In the genomic region with DNA sequence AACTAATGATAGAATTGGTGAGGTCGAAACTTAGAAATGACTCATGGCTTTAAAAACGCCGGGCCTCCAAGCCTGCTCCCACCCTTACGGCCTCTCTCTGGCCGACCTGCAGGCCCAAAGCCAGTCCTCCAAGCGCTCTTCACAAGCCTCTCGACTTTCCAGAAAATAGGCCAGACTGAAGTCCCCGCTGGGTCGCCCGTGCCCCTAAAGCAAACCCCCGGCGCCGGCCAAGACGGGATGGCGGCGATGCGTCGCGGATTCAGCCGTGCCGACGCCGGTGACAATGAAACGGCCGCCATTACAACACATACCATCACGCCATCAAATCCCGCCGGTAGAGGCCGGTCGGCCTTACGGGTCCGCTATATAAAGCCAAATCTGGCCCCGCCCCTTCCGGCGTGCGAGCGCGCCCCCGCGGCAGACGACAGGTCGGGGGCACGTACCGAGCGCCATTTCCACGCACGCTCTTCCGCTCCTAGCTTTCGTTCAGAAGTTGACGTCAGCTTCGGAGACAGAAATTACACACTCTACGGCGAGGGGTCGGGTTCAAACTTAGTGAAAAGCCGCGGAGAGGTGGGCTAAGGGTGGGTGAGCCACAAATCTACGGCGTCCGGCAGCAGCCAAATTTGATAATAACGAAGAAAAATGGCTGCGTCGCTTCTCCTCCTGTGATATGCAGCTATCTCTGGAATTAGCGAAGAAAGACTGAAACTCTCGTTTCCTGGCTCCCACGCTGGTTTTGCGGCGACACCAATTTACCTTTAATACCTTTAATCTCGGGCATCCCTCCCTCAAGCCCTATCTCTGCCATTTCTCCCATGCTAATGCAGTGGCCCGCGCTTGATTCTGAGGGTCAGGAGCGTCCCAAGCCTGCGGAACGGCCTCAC, we compare ENCODE assay signal across 8 cellular contexts. TPM values are rescaled to one million over a fixed set of nuclear protein-coding genes. Genes with fewer than 3 reads are reported as not detected.
DNase-seq lines count a peak whose midpoint lies in the region; ATAC-seq and TF ChIP-seq lines count a peak whose summit lies in the region.

Gene RPL3 (minus strand): TSS at position 340 of the 887 bp plus-strand sequence. CDS start 26 bp downstream, at position 314.

- H3K4me3 ChIP-seq in SK-N-MC, result peak within 1 kb of the TSS; percentile 92
- H3K4me3 ChIP-seq in gastroesophageal sphincter, result peak within 1 kb of the TSS; percentile 49 to 79

- 0% methylated on average over 11 to 14 of the region's 73 CpGs for WGBS in gastroesophageal sphincter (ENCODE audit: low coverage in 1 of 2), 2 donors

- H3K4me3 Mint-ChIP-seq in activated naive CD4-positive, alpha-beta T cell treated with anti-CD3 and anti-CD28 coated beads, Interleukin-2, amount 10 ng/mL, durations not matched to agents 7 days and 5 days, result peak within 1 kb of the TSS; percentile 92

- no peaks in the 10 kb centered on the region for H3K27me3 ChIP-seq in gastroesophageal sphincter

- H3K4me1 ChIP-seq in gastroesophageal sphincter, result peaks cover 0 to 48% (median 31%) of the 10 kb centered on the region in 3 donors

- TF ChIP-seq EP300 in gastroesophageal sphincter (IDR thresholded peaks at IDR 0.05), result no peak

- no peaks in the 10 kb centered on the region for H3K9me3 Mint-ChIP-seq in activated naive CD4-positive, alpha-beta T cell treated with anti-CD3 and anti-CD28 coated beads, Interleukin-2, amount 10 ng/mL, durations not matched to agents 7 days and 5 days

- H3K27me3 Mint-ChIP-seq in activated naive CD4-positive, alpha-beta T cell treated with anti-CD3 and anti-CD28 coated beads, Interleukin-2, amount 10 ng/mL, durations not matched to agents 7 days and 5 days, result peaks cover 4% of the 10 kb centered on the region

- TF ChIP-seq POLR2A in gastroesophageal sphincter (IDR thresholded peaks at IDR 0.05), result peak; percentile 98 to 99

- DNase-seq in GF-D8 (lab: John Stamatoyannopoulos, UW) (peak; percentile 97), HEK293T (ENCODE audit: extremely low spot score) (peak; percentile 97), NAMALWA (ENCODE audit: low spot score) (peak; percentile 99), SK-N-MC (ENCODE audit: low read depth, low spot score) (peak; percentile 99), non-pigmented ciliary epithelial cell (ENCODE audit: low read depth) (peak; percentile 87), superior temporal gyrus (ENCODE audit: extremely low spot score) (peak; percentile 99)
- DNase-seq in activated naive CD4-positive, alpha-beta T cell treated with anti-CD3 and anti-CD28 coated beads, Interleukin-2, amount 10 ng/mL, durations not matched to agents 7 days and 5 days, result peak; percentile 96

- POLR2A ChIA-PET in HEK293T (lab: Yijun Ruan, JAX), result interaction anchor here (0.6 to 7.7 kb wide), 108 partner anchors 8 to 1051 kb away, joined by 3 to 176 read pairs (median 5); partner anchors contain the start of genes ATF4, CBX7, JOSD1 and MIEF1

- H3K9ac ChIP-seq in SK-N-MC (ENCODE audit: insufficient read length), result peak within 1 kb of the TSS; percentile 100

- H3K27ac ChIP-seq in SK-N-MC (peak within 1 kb of the TSS; percentile 99), gastroesophageal sphincter (peak within 1 kb of the TSS; percentile 85 to 98 (median 94))

- peaks cover 49% of the 10 kb centered on the region for H3K4me1 Mint-ChIP-seq in activated naive CD4-positive, alpha-beta T cell treated with anti-CD3 and anti-CD28 coated beads, Interleukin-2, amount 10 ng/mL, durations not matched to agents 7 days and 5 days

- H3K36me3 Mint-ChIP-seq in activated naive CD4-positive, alpha-beta T cell treated with anti-CD3 and anti-CD28 coated beads, Interleukin-2, amount 10 ng/mL, durations not matched to agents 7 days and 5 days, result peaks cover 49% of the 10 kb centered on the region

- H3K27ac Mint-ChIP-seq in activated naive CD4-positive, alpha-beta T cell treated with anti-CD3 and anti-CD28 coated beads, Interleukin-2, amount 10 ng/mL, durations not matched to agents 7 days and 5 days, result peak within 1 kb of the TSS; percentile 98

- peak in 3 of 4 experiments; percentile 27 to 55 (median 30) for TF ChIP-seq CTCF in gastroesophageal sphincter (IDR thresholded peaks at IDR 0.05)

- H3K9me3 ChIP-seq in SK-N-MC (ENCODE audit: low read depth, low read length) (no peaks in the 10 kb centered on the region), gastroesophageal sphincter (no peaks in the 10 kb centered on the region)

- peak; percentile 93 for ATAC-seq in gastroesophageal sphincter

- H3K36me3 ChIP-seq in SK-N-MC (ENCODE audit: insufficient read depth, low read length) (peaks cover 47% of the 10 kb centered on the region), gastroesophageal sphincter (peaks cover under 1 to 37% of the 10 kb centered on the region in 2 donors)

- CTCF ChIA-PET in HEK293T (lab: Yijun Ruan, JAX), result interaction anchor here (0.7 to 1.7 kb wide), 3 partner anchors 12 to 24 kb away, joined by 3 to 7 read pairs (median 7); no protein-coding TSS in a partner anchor
- CTCF ChIA-PET in activated naive CD4-positive, alpha-beta T cell treated with anti-CD3 and anti-CD28 coated beads, Interleukin-2, amount 10 ng/mL, durations not matched to agents 7 days and 5 days (lab: Charles Lee), result interaction anchor here (0.7 to 7.6 kb wide), 16 partner anchors 8 to 449 kb away, joined by 3 to 91 read pairs (median 4); partner anchors contain the start of genes ATF4 and CBX7

TF ChIP-seq in HEK293T, 16 proteins besides CTCF, POLR2A, EP300 and RAD21:
- TF ChIP-seq TARDBP (IDR thresholded peaks at IDR 0.05), result no peak
- peak; percentile 33; the same call in 1 of the 2 replicates for TF ChIP-seq FOXM1 (IDR thresholded peaks at IDR 0.05; ENCODE audit: borderline replicate concordance)
- TF ChIP-seq FOXK2 (IDR thresholded peaks at IDR 0.05), result no peak
- peak; percentile 77; the same call in 1 of the 2 replicates for TF ChIP-seq ARNT (IDR thresholded peaks at IDR 0.05)
- TF ChIP-seq HDGF (IDR thresholded peaks at IDR 0.05; ENCODE audit: borderline replicate concordance), result no peak
- no peak for TF ChIP-seq ZNF384 (IDR thresholded peaks at IDR 0.05)
- TF ChIP-seq ELF4 (IDR thresholded peaks at IDR 0.05), result peak; percentile 99
- TF ChIP-seq NFRKB (IDR thresholded peaks at IDR 0.05), result peak; percentile 66; the same call in 1 of the 2 replicates
- TF ChIP-seq L3MBTL2 (conservative IDR thresholded peaks at IDR 0.05), result peak; percentile 47; the same call in 1 of the 2 replicates
- no peak; the same call in 1 of the 2 replicates for TF ChIP-seq PKNOX1 (IDR thresholded peaks at IDR 0.05)
- TF ChIP-seq FOXA1 (IDR thresholded peaks at IDR 0.05), result no peak
- no peak for TF ChIP-seq BHLHE40 (IDR thresholded peaks at IDR 0.05; ENCODE audit: borderline replicate concordance)
- peak; percentile 75; the same call in 1 of the 2 replicates for TF ChIP-seq CTBP1 (IDR thresholded peaks at IDR 0.05; ENCODE audit: borderline replicate concordance)
- no peak for TF ChIP-seq SUZ12 (IDR thresholded peaks at IDR 0.05)
- TF ChIP-seq LEF1 (IDR thresholded peaks at IDR 0.05; ENCODE audit: borderline replicate concordance), result peak; percentile 90; the same call in 1 of the 2 replicates

RNA-seq across cellular contexts. Expression of gene RPL3, which starts in this region (rescaled TPM):
- total RNA-seq in gastroesophageal sphincter, result 1,000 to 10,000 TPM; 1,539 to 2,425 (median 1,793) TPM

Comparison
In these comparisons a context has a peak if more than half of its experiments do, and no peak if none do; other contexts are left out.
1. Peak in every context shown above with its lines: DNase-seq, ATAC-seq, H3K4me3 ChIP-seq and H3K27ac ChIP-seq.